In genomic region chr7:66826649-66827048, GRCh38 we compare ENCODE assay signal across 24 cellular contexts.
DNase-seq lines count a peak whose midpoint lies in the region; ATAC-seq, FAIRE-seq and TF ChIP-seq lines count a peak whose summit lies in the region.
"Had no signal": no experiment of that assay in that cellular context is flagged by ENCODE, and none has a peak within 500 bp of the region (broad histone marks: within the 10 kb centered on the region; RNA-seq: fewer than 3 reads in every experiment).

No MANE protein-coding gene starts in this region.

- intact Hi-C loops in HepG2 (cut with micrococcal nuclease; ENCODE audit: unreplicated experiment) (no loop called here), right lobe of liver (cut with DNase I) (no loop called here), sigmoid colon (cut with DNase I) (no loop called here)

- DNase-seq in HepG2 (ENCODE audit: low spot score), result no peak
- DNase-seq in right lobe of liver, result no peak
- DNase-seq in chondrocyte (ENCODE audit: low spot score), result peak; percentile 4
- peak; percentile 11 for DNase-seq in sigmoid colon
- no peak for DNase-seq in RCC 7860 (ENCODE audit: low spot score)
- no peak for DNase-seq in cortex of kidney (lab: John Stamatoyannopoulos, UW)
- no peak for DNase-seq in H9
- DNase-seq: 8988T; ACHN; AML-193; BE2C; CD4-positive, alpha-beta T cell; CD8-positive, alpha-beta memory T cell; DMS53; DMS79 treated with DMSO at 0.1 percent for 48 hours; GF-D8; GOT3; HCEC 1CT had no signal

- in situ Hi-C loops in HepG2 (cut with HindIII; ENCODE audit: extremely low pct_ligation_motif_present, low pct_unique_long_range_greater_than_20kb), result loop anchor here (25.0 kb wide), 1 partner anchor 161 kb away; the partner anchor contains the start of genes SBDS and TYW1

- no peaks in the 10 kb centered on the region for H3K23me2 ChIP-seq in H9 (ENCODE audit: insufficient read length, low read depth, low read length, poor library complexity, severe bottlenecking)

- H2BK5ac ChIP-seq in H9 (ENCODE audit: insufficient read length, low read length), result no peak overlapping the region

- H3K4me1 ChIP-seq in HepG2 (ENCODE audit: insufficient read depth, low read length) (no peaks in the 10 kb centered on the region), right lobe of liver (no peaks in the 10 kb centered on the region), sigmoid colon (no peaks in the 10 kb centered on the region), H9 (ENCODE audit: insufficient read depth, low read length) (no peaks in the 10 kb centered on the region)
- H3K4me1 ChIP-seq: A549; BE2C; BLaER1 treated with 17β-estradiol and CSF1 and Interleukin-3, amounts not matched to agents 10 nM and 100 nM had no signal

- H2AK5ac ChIP-seq in H9 (ENCODE audit: insufficient read length, low read length), result no peak overlapping the region

- H4K20me1 ChIP-seq in HepG2 (ENCODE audit: insufficient read depth, low read length), result no peaks in the 10 kb centered on the region
- no peaks in the 10 kb centered on the region for H4K20me1 ChIP-seq in H9 (ENCODE audit: control insufficient read depth, insufficient read depth, insufficient read length)
- H4K20me1 ChIP-seq: BLaER1 treated with 17β-estradiol and CSF1 and Interleukin-3, amounts not matched to agents 10 nM and 100 nM had no signal

- CTCF ChIA-PET in HepG2 (lab: Yijun Ruan, JAX; ENCODE audit: low intra/inter-chr PET ratio, low total read pairs), result no interaction called here

- TF ChIP-seq POLR2A in HepG2 (IDR thresholded peaks at IDR 0.05; ENCODE audit: insufficient read depth in 1 of 2, low read depth in 2 of 2, low read length in 2 of 2), result no peak
- no peak for TF ChIP-seq POLR2A in right lobe of liver (IDR thresholded peaks at IDR 0.05)
- no peak for TF ChIP-seq POLR2A in sigmoid colon (IDR thresholded peaks at IDR 0.05)

- TF ChIP-seq CTCF in HepG2 (CRISPR knock-in tag; IDR thresholded peaks at IDR 0.05) (no peak), right lobe of liver (IDR thresholded peaks at IDR 0.05) (no peak), chondrocyte (IDR thresholded peaks at IDR 0.05) (no peak), sigmoid colon (IDR thresholded peaks at IDR 0.05) (no peak), H9 (conservative IDR thresholded peaks at IDR 0.05) (no peak)

- no peak overlapping the region for H3K56ac ChIP-seq in H9 (ENCODE audit: insufficient read length, low read depth, low read length)

- H3K18ac ChIP-seq in H9 (ENCODE audit: insufficient read length, low read depth, low read length), result no peak overlapping the region

- H3K4me2 ChIP-seq in HepG2 (ENCODE audit: low read depth, low read length) (no peak overlapping the region), H9 (ENCODE audit: insufficient read depth, insufficient read length, low read length) (no peak overlapping the region)
- H3K4me2 ChIP-seq: A549; BLaER1 treated with 17β-estradiol and CSF1 and Interleukin-3, amounts not matched to agents 10 nM and 100 nM had no signal

- POLR2A ChIA-PET in HepG2 (lab: Yijun Ruan, JAX), result no interaction called here

- no peak overlapping the region for H3K23ac ChIP-seq in H9 (ENCODE audit: insufficient read length, low read depth, low read length)

- H3K4ac ChIP-seq in H9 (ENCODE audit: low read depth, low read length), result no peak overlapping the region

- WGBS in HepG2 (ENCODE audit: low lambda C conversion rate), result 15% methylated on average over 3 of the region's 3 CpGs
- WGBS in right lobe of liver (ENCODE audit: insufficient coverage, low coverage, low lambda C conversion rate, missing lambda C conversion rate), result 90% methylated on average over 3 of the region's 3 CpGs
- WGBS in sigmoid colon, 2 donors, result 91 to 93% methylated on average over 3 of the region's 3 CpGs
- no CpG with 5 or more reads among the region's 3 CpGs for WGBS in H9 (ENCODE audit: extremely low coverage, insufficient read length, low lambda C conversion rate)

- H3K4me1 Mint-ChIP-seq in chondrocyte (ENCODE audit: low read depth) (no peaks in the 10 kb centered on the region), H9 (no peaks in the 10 kb centered on the region)
- H3K4me1 Mint-ChIP-seq: CD14-positive monocyte; CD8-positive, alpha-beta memory T cell had no signal

- H3K27me3 ChIP-seq in HepG2 (ENCODE audit: control insufficient read depth in 1 of 2, insufficient read depth in 2 of 2, low read length in 2 of 2) (no peaks in the 10 kb centered on the region), right lobe of liver (no peaks in the 10 kb centered on the region), sigmoid colon (no peaks in the 10 kb centered on the region), H9 (ENCODE audit: insufficient read depth, low read length) (no peaks in the 10 kb centered on the region)
- H3K27me3 ChIP-seq: BE2C; BLaER1 treated with 17β-estradiol and CSF1 and Interleukin-3, amounts not matched to agents 10 nM and 100 nM had no signal

- no peak overlapping the region for H4K5ac ChIP-seq in H9 (ENCODE audit: insufficient read length, low read depth, low read length)

- H3K9me3 Mint-ChIP-seq in chondrocyte (ENCODE audit: low read depth) (peaks cover 6% of the 10 kb centered on the region), H9 (peaks cover 4 to 9% of the 10 kb centered on the region in 2 experiments)
- H3K9me3 Mint-ChIP-seq: CD4-positive, alpha-beta T cell had no signal

- H3K4me3 Mint-ChIP-seq in chondrocyte (ENCODE audit: unreplicated experiment) (no peak overlapping the region), H9 (no peak overlapping the region)
- H3K4me3 Mint-ChIP-seq: CD14-positive monocyte; CD4-positive, alpha-beta T cell; CD8-positive, alpha-beta memory T cell had no signal

- no peak for TF ChIP-seq RAD21 in HepG2 (CRISPR knock-in tag; IDR thresholded peaks at IDR 0.05)

- no peak overlapping the region for H2BK12ac ChIP-seq in H9 (ENCODE audit: insufficient read length, low read depth, low read length)

- H4K8ac ChIP-seq in H9 (replicated peaks; ENCODE audit: insufficient read length, low read depth, low read length), result no peak overlapping the region

- H3K27ac Mint-ChIP-seq in chondrocyte (ENCODE audit: unreplicated experiment), result no peak overlapping the region
- no peak overlapping the region for H3K27ac Mint-ChIP-seq in H9
- H3K27ac Mint-ChIP-seq: CD14-positive monocyte; CD4-positive, alpha-beta T cell had no signal

- no peaks in the 10 kb centered on the region for H3K36me3 ChIP-seq in HepG2 (replicated peaks in 1 of 2; ENCODE audit: control insufficient read depth in 1 of 2, insufficient read depth in 2 of 2, low read length in 2 of 2)
- no peaks in the 10 kb centered on the region for H3K36me3 ChIP-seq in right lobe of liver
- H3K36me3 ChIP-seq in sigmoid colon, result no peaks in the 10 kb centered on the region
- H3K36me3 ChIP-seq: BE2C; BLaER1 treated with 17β-estradiol and CSF1 and Interleukin-3, amounts not matched to agents 10 nM and 100 nM had no signal

- FAIRE-seq in HepG2 (lab: Jason Lieb, UNC) (no peak), RCC 7860 (lab: Jason Lieb, UNC) (no peak)
- FAIRE-seq: A549, GM12891, GM18507, H54 had no signal

- no peak overlapping the region for H4K91ac ChIP-seq in H9 (ENCODE audit: insufficient read length, low read depth, low read length)

- H3K14ac ChIP-seq in H9 (ENCODE audit: insufficient read depth, low read length), result no peak overlapping the region

- no peak overlapping the region for H2AFZ ChIP-seq in HepG2 (ENCODE audit: low read length)
- H2AFZ ChIP-seq in H9 (ENCODE audit: low read length), result no peak overlapping the region

- BruUV-seq in HepG2 (replicated peaks; lab: Mats Ljungman, UMichigan), result no TSS peak

- H3K27me3 Mint-ChIP-seq in chondrocyte (ENCODE audit: low read depth) (no peaks in the 10 kb centered on the region), H9 (ENCODE audit: low read depth) (no peaks in the 10 kb centered on the region; the same call in 1 of the 2 replicates)
- H3K27me3 Mint-ChIP-seq: CD4-positive, alpha-beta T cell had no signal

- H3K9ac ChIP-seq in HepG2 (ENCODE audit: insufficient read depth, low read depth, low read length), result no peak overlapping the region
- H3K9ac ChIP-seq in H9 (ENCODE audit: extremely low read depth, insufficient read length, low read length), result no peak overlapping the region
- H3K9ac ChIP-seq: BLaER1 treated with 17β-estradiol and CSF1 and Interleukin-3, amounts not matched to agents 10 nM and 100 nM had no signal

- H3K9me3 ChIP-seq in HepG2 (ENCODE audit: low read length) (no peaks in the 10 kb centered on the region), right lobe of liver (no peaks in the 10 kb centered on the region), sigmoid colon (peaks cover 0 to 5% (median 0%) of the 10 kb centered on the region in 4 donors), H9 (ENCODE audit: control insufficient read depth, low read depth, low read length) (no peaks in the 10 kb centered on the region)
- H3K9me3 ChIP-seq: A549, BE2C had no signal

- H2BK20ac ChIP-seq in H9 (ENCODE audit: low read depth, low read length, poor library complexity, severe bottlenecking), result no peak overlapping the region

- H3T11ph ChIP-seq in H9 (ENCODE audit: low read length), result no peak overlapping the region

- no peaks in the 10 kb centered on the region for H3K79me1 ChIP-seq in H9 (ENCODE audit: insufficient read depth, low read depth, low read length, poor library complexity, severe bottlenecking)

- H3K36me3 Mint-ChIP-seq in chondrocyte (ENCODE audit: low read depth) (peaks cover 1% of the 10 kb centered on the region), H9 (ENCODE audit: insufficient read depth in 1 of 3, low read depth in 3 of 3) (no peaks in the 10 kb centered on the region)
- H3K36me3 Mint-ChIP-seq: CD14-positive monocyte; CD8-positive, alpha-beta memory T cell had no signal

- H3K27ac ChIP-seq in HepG2 (ENCODE audit: extremely low read length, insufficient read depth, low read length), result no peak overlapping the region
- H3K27ac ChIP-seq in right lobe of liver, result no peak overlapping the region
- no peak overlapping the region for H3K27ac ChIP-seq in sigmoid colon
- H3K27ac ChIP-seq in H9 (ENCODE audit: insufficient read length, low read depth, low read length), result no peak overlapping the region
- H3K27ac ChIP-seq: A549; BLaER1 treated with 17β-estradiol and CSF1 and Interleukin-3, amounts not matched to agents 10 nM and 100 nM had no signal

- H3K79me2 ChIP-seq in HepG2 (ENCODE audit: insufficient read depth, low read length) (no peaks in the 10 kb centered on the region), H9 (ENCODE audit: insufficient read depth, low read length) (no peaks in the 10 kb centered on the region)

- H3K4me3 ChIP-seq in HepG2 (replicated peaks in 1 of 3; ENCODE audit: insufficient read depth in 1 of 3, low read depth in 2 of 3, low read length in 3 of 3) (no peak overlapping the region), right lobe of liver (no peak overlapping the region), sigmoid colon (no peak overlapping the region)
- H3K4me3 ChIP-seq: A549; BLaER1 treated with 17β-estradiol and CSF1 and Interleukin-3, amounts not matched to agents 10 nM and 100 nM had no signal

- H2BK120ac ChIP-seq in H9 (ENCODE audit: low read depth, low read length, poor library complexity, severe bottlenecking), result no peak overlapping the region

- no peak for TF ChIP-seq EP300 in HepG2 (IDR thresholded peaks at IDR 0.05; ENCODE audit: low read depth in 2 of 2, low read length in 2 of 2)
- TF ChIP-seq EP300 in HepG2 (CRISPR knock-in tag; IDR thresholded peaks at IDR 0.05; ENCODE audit: borderline replicate concordance), result no peak
- no peak for TF ChIP-seq EP300 in sigmoid colon (IDR thresholded peaks at IDR 0.05)

- ATAC-seq in HepG2 (no peak), right lobe of liver (no peak)

- no peak overlapping the region for H2BK15ac ChIP-seq in H9 (ENCODE audit: low read depth, low read length)

Comparison
In these comparisons a context has a peak if more than half of its experiments do, and no peak if none do; other contexts are left out.
1. DNase-seq: peak in chondrocyte (single experiment) and sigmoid colon (single experiment); none in HepG2 (single experiment), right lobe of liver (0 of 3), RCC 7860 (single experiment), cortex of kidney (single experiment) and H9 (single experiment).